10 cellular contexts compared by ENCODE assay signal in genomic region chr22:28817919-28818859, GRCh38.
DNase-seq lines count a peak whose midpoint lies in the region; ATAC-seq and TF ChIP-seq lines count a peak whose summit lies in the region.
"Had no signal": no experiment of that assay in that cellular context is flagged by ENCODE, and none has a peak within 500 bp of the region (broad histone marks: within the 10 kb centered on the region; RNA-seq: fewer than 3 reads in every experiment).

No MANE protein-coding gene starts in this region.

- peaks cover 43% of the 10 kb centered on the region for H3K4me1 Mint-ChIP-seq in dendritic cell treated with granulocyte-macrophage colony-stimulating factor and Interleukin-4, amounts not matched to agents 40 ng/mL and 50 ng/mL, for 4 days (ENCODE audit: low read depth)

- no peaks in the 10 kb centered on the region for H3K9me3 Mint-ChIP-seq in dendritic cell treated with granulocyte-macrophage colony-stimulating factor and Interleukin-4, amounts not matched to agents 40 ng/mL and 50 ng/mL, for 4 days

- H3K27ac ChIP-seq in neutrophil, result peak overlapping the region; percentile 33

- no peaks in the 10 kb centered on the region for H3K36me3 ChIP-seq in neutrophil

- H3K4me3 ChIP-seq in neutrophil (ENCODE audit: low read depth in 1 of 2, low read length in 1 of 2), result no peak overlapping the region

- no peaks in the 10 kb centered on the region for H3K9me3 ChIP-seq in neutrophil

- peaks cover 28 to 32% of the 10 kb centered on the region in 2 experiments for H3K4me1 ChIP-seq in neutrophil (ENCODE audit: control insufficient read depth in 1 of 2, insufficient read depth in 1 of 2, low read depth in 1 of 2, low read length in 1 of 2)

- no peaks in the 10 kb centered on the region for H3K27me3 ChIP-seq in neutrophil

- peak overlapping the region; percentile 30 for H3K4me3 Mint-ChIP-seq in dendritic cell treated with granulocyte-macrophage colony-stimulating factor and Interleukin-4, amounts not matched to agents 40 ng/mL and 50 ng/mL, for 4 days

- peak; percentile 89 for DNase-seq in DMS53 (lab: John Stamatoyannopoulos, UW)
- DNase-seq in NCI-H2029 treated with DMSO at 0.1 percent for 48 hours (lab: John Stamatoyannopoulos, UW), result peak; percentile 71
- DNase-seq in GM03348 (ENCODE audit: low spot score), result no peak
- no peak for DNase-seq in middle frontal gyrus (ENCODE audit: extremely low spot score, low spot score)
- DNase-seq: amniotic stem cell, NCI-H226 had no signal

- no peaks in the 10 kb centered on the region for H3K27me3 Mint-ChIP-seq in dendritic cell treated with granulocyte-macrophage colony-stimulating factor and Interleukin-4, amounts not matched to agents 40 ng/mL and 50 ng/mL, for 4 days

- peak overlapping the region; percentile 87 for H3K27ac Mint-ChIP-seq in dendritic cell treated with granulocyte-macrophage colony-stimulating factor and Interleukin-4, amounts not matched to agents 40 ng/mL and 50 ng/mL, for 4 days

- peaks cover 14% of the 10 kb centered on the region for H3K36me3 Mint-ChIP-seq in dendritic cell treated with granulocyte-macrophage colony-stimulating factor and Interleukin-4, amounts not matched to agents 40 ng/mL and 50 ng/mL, for 4 days (ENCODE audit: low read depth)

- ATAC-seq in GM19397 (IDR thresholded peaks at IDR 0.05; ENCODE audit: unreplicated experiment), result no peak
- ATAC-seq in HG03159 (IDR thresholded peaks at IDR 0.05; ENCODE audit: unreplicated experiment), result no peak

- intact Hi-C loops in dendritic cell treated with granulocyte-macrophage colony-stimulating factor and Interleukin-4, amounts not matched to agents 40 ng/mL and 50 ng/mL, for 4 days (cut with micrococcal nuclease), result no loop called here

- TF ChIP-seq CTCF in neutrophil (IDR thresholded peaks at IDR 0.05), result no peak

Comparison
In these comparisons a context has a peak if more than half of its experiments do, and no peak if none do; other contexts are left out.
1. DNase-seq: peak in DMS53 (single experiment) and NCI-H2029 treated with DMSO at 0.1 percent for 48 hours (single experiment); none in GM03348 (single experiment) and middle frontal gyrus (single experiment).